ENCODE assay signal across 30 cellular contexts in genomic region chr12:104933128-104933527, GRCh38.
"Had no signal": no experiment of that assay in that cellular context is flagged by ENCODE, and none has a peak within 500 bp of the region (broad histone marks: within the 10 kb centered on the region; RNA-seq: fewer than 3 reads in every experiment).

No MANE protein-coding gene starts in this region.

- ATAC-seq: activated CD8-positive, alpha-beta memory T cell treated with anti-CD3 and anti-CD28 coated beads, Interleukin-2, amount 10 ng/mL, durations not matched to agents 7 days and 5 days; activated CD8-positive, alpha-beta T cell treated with anti-CD3 and anti-CD28 coated beads for 36 hours; activated naive CD8-positive, alpha-beta T cell treated with anti-CD3 and anti-CD28 coated beads, Interleukin-2, amount 50 U/mL, for 24 hours had no signal

- H3K4me3 ChIP-seq: ascending aorta, cardiac muscle cell had no signal

- H3K27me3 ChIP-seq: ascending aorta, cardiac muscle cell had no signal

- FAIRE-seq: bronchial epithelial cell, TTC549 had no signal

- DNase-seq: activated B cell treated with CpG ODN at 0.5 μM for 24 hours; activated CD4-positive, alpha-beta memory T cell treated with anti-CD3 and anti-CD28 coated beads for 36 hours; activated CD4-positive, alpha-beta T cell treated with anti-CD3 and anti-CD28 coated beads for 4 hours; activated CD4-positive, alpha-beta T cell treated with anti-CD3 and anti-CD28 coated beads, Interleukin-2, amount 10 ng/mL, durations not matched to agents 24 days and 14 days; activated CD4-positive, alpha-beta T cell treated with anti-CD3 and anti-CD28 coated beads, Interleukin-2, amount 50 U/mL, for 1 hour; activated CD4-positive, alpha-beta T cell treated with anti-CD3 and anti-CD28 coated beads, Interleukin-2, amount 50 U/mL, for 4 hours; activated CD4-positive, CD25-positive, alpha-beta regulatory T cell treated with anti-CD3 and anti-CD28 coated beads, Interleukin-2, amount 50 U/mL, for 72 hours; activated CD8-positive, alpha-beta memory T cell treated with anti-CD3 and anti-CD28 coated beads for 24 hours; activated CD8-positive, alpha-beta memory T cell treated with anti-CD3 and anti-CD28 coated beads, Interleukin-2, amount 10 ng/mL, durations not matched to agents 7 days and 5 days; activated CD8-positive, alpha-beta memory T cell treated with anti-CD3 and anti-CD28 coated beads, Interleukin-2, amount 50 U/mL, for 48 hours; activated CD8-positive, alpha-beta T cell treated with anti-CD3 and anti-CD28 coated beads for 36 hours; activated effector memory CD4-positive, alpha-beta T cell treated with Interleukin-2 at 50 U/mL for 16 hours; activated gamma-delta T cell; activated naive CD4-positive, alpha-beta T cell treated with anti-CD3 and anti-CD28 coated beads, Interleukin-2, amount 10 ng/mL, durations not matched to agents 7 days and 5 days; activated naive CD4-positive, alpha-beta T cell treated with Interleukin-2 at 50 U/mL for 16 hours; activated naive CD8-positive, alpha-beta T cell treated with anti-CD3 and anti-CD28 coated beads, Interleukin-2, amount 10 ng/mL, durations not matched to agents 7 days and 5 days; activated naive CD8-positive, alpha-beta T cell treated with anti-CD3 and anti-CD28 coated beads, Interleukin-2, amount 50 U/mL, for 24 hours; activated T-cell treated with anti-CD3 and anti-CD28 coated beads, Interleukin-2, amount 50 U/mL, for 24 hours; activated T-cell treated with anti-CD3 and anti-CD28 coated beads, Interleukin-2, amount 50 U/mL, for 48 hours; amygdala; anterior cingulate cortex; caudate nucleus; cerebellar nuclear complex; T-helper 2 cell; T-helper 9 cell had no signal

- H3K36me3 ChIP-seq: ascending aorta, cardiac muscle cell had no signal

- H3K27ac ChIP-seq: ascending aorta, cardiac muscle cell, VCaP had no signal

- H3K9me3 ChIP-seq: ascending aorta had no signal
